24 cellular contexts compared by ENCODE assay signal in genomic region chr14:54927551-54927950, GRCh38.
"Had no signal": no experiment of that assay in that cellular context is flagged by ENCODE, and none has a peak within 500 bp of the region (broad histone marks: within the 10 kb centered on the region; RNA-seq: fewer than 3 reads in every experiment).

No MANE protein-coding gene starts in this region.

- H3K9me3 ChIP-seq: left lung, lower lobe of right lung, ovary, right atrium auricular region, right lobe of liver, stomach, testis, thyroid gland, transverse colon, upper lobe of left lung, vagina had no signal

- H3K4me3 ChIP-seq: left lung, lower lobe of right lung, ovary, right atrium auricular region, right lobe of liver, skin epidermis, stomach, testis, thyroid gland, transverse colon, upper lobe of left lung, vagina had no signal

- H3K36me3 ChIP-seq: left lung, lower lobe of right lung, ovary, right atrium auricular region, right lobe of liver, stomach, thyroid gland, transverse colon, upper lobe of left lung, vagina had no signal

- DNase-seq: hypothalamus; immature natural killer cell; kidney; left colon; left lung; lower lobe of right lung; mesenchymal stem cell; naive thymus-derived CD4-positive, alpha-beta T cell; ovary; right lobe of liver; stimulated activated CD4-positive, alpha-beta T cell treated with anti-CD3 and anti-CD28 coated beads, Interleukin-12 subunit alpha, Interleukin-12 subunit beta, amount 100 ng/mL, for 4 hours; stimulated activated CD4-positive, alpha-beta T cell treated with anti-CD3 and anti-CD28 coated beads, Interleukin-15, amount 100 ng/mL, for 24 hours; stimulated activated CD4-positive, alpha-beta T cell treated with anti-CD3 and anti-CD28 coated beads, Interleukin-2, amount 100 ng/mL, for 24 hours; stimulated activated CD4-positive, alpha-beta T cell treated with anti-CD3 and anti-CD28 coated beads, Interleukin-4, amount 100 ng/mL, for 1 hour; stimulated activated naive B cell treated with anti-CD40 and anti-IgM and Interleukin-4, amounts not matched to agents 10 μg/mL and 1 μg/mL and 100 μg/mL, for 72 hours; stimulated activated naive CD8-positive, alpha-beta T cell treated with anti-CD3 and anti-CD28 coated beads, Interleukin-15, Interleukin-2, amounts not matched to agents 100 U/mL and 50 U/mL, for 24 hours; stomach; testis; transverse colon; upper lobe of left lung had no signal

- H3K27ac ChIP-seq: left lung, lower lobe of right lung, ovary, right atrium auricular region, right lobe of liver, skin epidermis, stomach, testis, thyroid gland, transverse colon, upper lobe of left lung, vagina had no signal

- H3K4me1 ChIP-seq: left lung, lower lobe of right lung, right atrium auricular region, right lobe of liver, stomach, testis, thyroid gland, transverse colon, upper lobe of left lung, vagina had no signal

- H3K27me3 ChIP-seq: left lung, ovary, right atrium auricular region, right lobe of liver, stomach, testis, thyroid gland, transverse colon, upper lobe of left lung, vagina had no signal
